In the genomic region with DNA sequence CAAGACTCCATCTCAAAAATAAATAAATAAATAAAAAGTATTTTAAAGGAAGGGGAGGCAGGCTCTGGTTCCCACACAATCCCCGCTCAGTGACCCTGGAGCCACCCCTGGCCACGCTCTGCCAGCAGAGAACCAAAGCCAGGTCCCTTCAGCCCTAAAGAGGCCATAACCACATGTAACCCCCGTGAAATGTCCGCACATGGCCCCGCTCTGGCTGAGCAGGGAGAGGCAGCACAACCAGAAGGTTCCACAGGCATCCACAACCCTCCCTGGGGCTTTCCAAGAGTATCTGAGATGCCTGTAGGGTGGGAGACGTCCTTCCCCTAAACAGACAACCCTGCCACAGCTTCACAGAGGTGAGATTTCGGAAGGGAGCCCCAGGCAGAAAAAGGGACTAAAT, we compare ENCODE assay signal across 8 cellular contexts. TPM values are rescaled to one million over a fixed set of nuclear protein-coding genes. Genes with fewer than 3 reads are reported as not detected.
DNase-seq lines count a peak whose midpoint lies in the region; ATAC-seq and TF ChIP-seq lines count a peak whose summit lies in the region.

No MANE protein-coding gene starts in this region.

- H3K27ac ChIP-seq in KMS-11, result peak overlapping the region; percentile 92

- H3K4me3 ChIP-seq in AG04449 (ENCODE audit: low read depth, low read length) (peak overlapping the region; percentile 87), KMS-11 (IDR thresholded peaks at IDR 0.05; ENCODE audit: insufficient read depth, low read depth, low read length) (peak overlapping the region; percentile 47)

- no peak for TF ChIP-seq CTCF in AG04449 (IDR thresholded peaks at IDR 0.05; ENCODE audit: insufficient read depth, low read length, missing control alignments)
- no peak for TF ChIP-seq CTCF in KMS-11 (conservative IDR thresholded peaks at IDR 0.05; ENCODE audit: low read depth, low read length)
- TF ChIP-seq CTCF in chondrocyte (IDR thresholded peaks at IDR 0.05), result no peak

- no peak for ATAC-seq in naive B cell (ENCODE audit: low read depth in 2 of 2)
- no peak for ATAC-seq in GM21447 (IDR thresholded peaks at IDR 0.05; ENCODE audit: unreplicated experiment)
- ATAC-seq in GM19452 (IDR thresholded peaks at IDR 0.05; ENCODE audit: unreplicated experiment), result no peak
- no peak for ATAC-seq in GM19328 (IDR thresholded peaks at IDR 0.05; ENCODE audit: unreplicated experiment)

- H3K36me3 ChIP-seq in KMS-11 (ENCODE audit: insufficient read depth), result 0 out of 2 replicates have a peak, but pooled peaks cover 7% of the 10 kb centered on the region

- H3K27ac Mint-ChIP-seq in chondrocyte (ENCODE audit: unreplicated experiment) (no peak overlapping the region), naive B cell (peak overlapping the region in 2 of 6 donors; percentile 11 to 92)

- DNase-seq in AG04449 (ENCODE audit: low read depth, low spot score) (no peak), chondrocyte (ENCODE audit: low spot score) (no peak), naive B cell (no peak), iPS-NIHi11 (ENCODE audit: low spot score) (no peak)

- H3K4me1 Mint-ChIP-seq in chondrocyte (ENCODE audit: low read depth) (peaks cover 34% of the 10 kb centered on the region), naive B cell (peaks cover 36 to 53% (median 48%) of the 10 kb centered on the region in 3 donors)

- peaks cover 34% of the 10 kb centered on the region for H3K4me1 ChIP-seq in KMS-11 (ENCODE audit: low read depth, poor library complexity, severe bottlenecking)

- H3K27me3 ChIP-seq in KMS-11 (ENCODE audit: insufficient read depth, low read depth), result no peaks in the 10 kb centered on the region

- H3K4me2 ChIP-seq in KMS-11, result peak overlapping the region; percentile 90

- H3K79me2 ChIP-seq in KMS-11 (ENCODE audit: insufficient read depth, low read depth), result peaks cover 75% of the 10 kb centered on the region

- peaks cover 28% of the 10 kb centered on the region for H4K20me1 ChIP-seq in KMS-11 (ENCODE audit: insufficient read depth)

- H3K27me3 Mint-ChIP-seq in chondrocyte (ENCODE audit: low read depth) (no peaks in the 10 kb centered on the region), naive B cell (no peaks in the 10 kb centered on the region)

- CTCF ChIA-PET in AG04449 (lab: Yijun Ruan, JAX), result interaction anchor here (1.1 to 1.5 kb wide), 3 partner anchors 7 to 517 kb away, joined by 3 read pairs; no protein-coding TSS in a partner anchor

- POLR2A ChIA-PET in AG04449 (lab: Yijun Ruan, JAX), result no interaction called here

- peak overlapping the region; percentile 99 for H3K9ac ChIP-seq in KMS-11

- peak overlapping the region; percentile 74 for H3K4me3 Mint-ChIP-seq in chondrocyte (ENCODE audit: unreplicated experiment)
- peak overlapping the region; percentile 80 to 97 (median 88) for H3K4me3 Mint-ChIP-seq in naive B cell

- H3K9me3 Mint-ChIP-seq in chondrocyte (ENCODE audit: low read depth) (no peaks in the 10 kb centered on the region), naive B cell (no peaks in the 10 kb centered on the region)

- peaks cover 8% of the 10 kb centered on the region for H3K36me3 Mint-ChIP-seq in chondrocyte (ENCODE audit: low read depth)
- H3K36me3 Mint-ChIP-seq in naive B cell, result no peaks in the 10 kb centered on the region

- peak overlapping the region; percentile 71; the same call in 1 of the 2 replicates for H2AFZ ChIP-seq in KMS-11 (ENCODE audit: low read depth)

RNA-seq across cellular contexts. Expression of gene ARF1, which starts 1.4 kb away (rescaled TPM):
- total RNA-seq in chondrocyte, result 339 to 392 TPM (median 351 TPM) in 3 replicates
- polyA plus RNA-seq in naive B cell (ENCODE audit: low read depth in 6 of 6), result 100 to 1,000 TPM; 412 to 563 (median 456) TPM

RNA-seq across cellular contexts. Expression of gene C1orf35, which starts 22.0 kb away (rescaled TPM):
- total RNA-seq in chondrocyte, result 12.9 to 15.1 TPM (median 13.3 TPM) in 3 replicates
- polyA plus RNA-seq in naive B cell (ENCODE audit: low read depth in 6 of 6), result 10 to 100 TPM in 4 of 6 donors, 1 to 10 TPM in 2; 8.7 to 20.1 (median 13.1) TPM

RNA-seq across cellular contexts. Expression of gene MRPL55, which starts 28.0 kb away (rescaled TPM):
- total RNA-seq in chondrocyte, result 45.4 to 75.6 TPM (median 48.6 TPM) in 3 replicates
- 100 to 1,000 TPM in 5 of 6 donors, 10 to 100 TPM in 1; 98.2 to 211 (median 121) TPM for polyA plus RNA-seq in naive B cell (ENCODE audit: low read depth in 6 of 6)

RNA-seq across cellular contexts. Expression of gene GUK1, which starts 58.9 kb away (rescaled TPM):
- 155 to 196 TPM (median 189 TPM) in 3 replicates for total RNA-seq in chondrocyte
- 100 to 1,000 TPM; 190 to 350 (median 220) TPM for polyA plus RNA-seq in naive B cell (ENCODE audit: low read depth in 6 of 6)
